Comparison of ENCODE assay signal across 9 cellular contexts in genomic region chr16:84548971-84549844, GRCh38. TPM values are rescaled to one million over a fixed set of nuclear protein-coding genes. Genes with fewer than 3 reads are reported as not detected.
DNase-seq lines count a peak whose midpoint lies in the region; ATAC-seq and TF ChIP-seq lines count a peak whose summit lies in the region.
"Had no signal": no experiment of that assay in that cellular context is flagged by ENCODE, and none has a peak within 500 bp of the region (broad histone marks: within the 10 kb centered on the region; RNA-seq: fewer than 3 reads in every experiment).

No MANE protein-coding gene starts in this region.

- peak; percentile 56 for ATAC-seq in esophagus mucosa

- peaks cover 65% of the 10 kb centered on the region for H3K4me1 Mint-ChIP-seq in activated CD4-positive, alpha-beta memory T cell treated with anti-CD3 and anti-CD28 coated beads for 36 hours (ENCODE audit: low read depth)

- peaks cover 4% of the 10 kb centered on the region for H3K4me1 ChIP-seq in colonic mucosa

- H3K9me3 ChIP-seq in colonic mucosa, result no peaks in the 10 kb centered on the region

- peak overlapping the region; percentile 98 for H3K27ac Mint-ChIP-seq in activated CD4-positive, alpha-beta memory T cell treated with anti-CD3 and anti-CD28 coated beads for 36 hours

- peak overlapping the region in 1 of 2 donors; percentile 34 for H3K9ac ChIP-seq in colonic mucosa (ENCODE audit: low read depth in 2 of 2, low read length in 2 of 2)

- H3K36me3 Mint-ChIP-seq in activated CD4-positive, alpha-beta memory T cell treated with anti-CD3 and anti-CD28 coated beads for 36 hours, result peaks cover 9% of the 10 kb centered on the region

- TF ChIP-seq CTCF in colonic mucosa (IDR thresholded peaks at IDR 0.05), result no peak

- H3K27ac ChIP-seq in colonic mucosa, result no peak overlapping the region

- CTCF ChIA-PET in activated CD4-positive, alpha-beta memory T cell treated with anti-CD3 and anti-CD28 coated beads for 36 hours (lab: Charles Lee), result interaction anchor here (0.6 to 2.0 kb wide), 6 partner anchors 35 to 621 kb away, joined by 3 to 6 read pairs (median 4); no protein-coding TSS in a partner anchor

- peak overlapping the region; percentile 27 for H3K4me3 ChIP-seq in Jurkat, Clone E6-1 (ENCODE audit: low read length)
- no peak overlapping the region for H3K4me3 ChIP-seq in colonic mucosa

- H3K27me3 Mint-ChIP-seq in activated CD4-positive, alpha-beta memory T cell treated with anti-CD3 and anti-CD28 coated beads for 36 hours, result no peaks in the 10 kb centered on the region

- POLR2A ChIA-PET in activated CD4-positive, alpha-beta memory T cell treated with anti-CD3 and anti-CD28 coated beads for 36 hours (lab: Charles Lee), result interaction anchor here (0.6 to 2.6 kb wide), 11 partner anchors 11 to 506 kb away, joined by 3 to 10 read pairs (median 5); no protein-coding TSS in a partner anchor

- DNase-seq in Jurkat, Clone E6-1 (ENCODE audit: low read depth, low spot score), result peak; percentile 27
- peak; percentile 68 for DNase-seq in activated CD4-positive, alpha-beta memory T cell treated with anti-CD3 and anti-CD28 coated beads for 36 hours
- DNase-seq in stimulated activated CD4-positive, alpha-beta T cell treated with anti-CD3 and anti-CD28 coated beads, Interleukin-15, amount 100 ng/mL, for 1 hour (ENCODE audit: low read depth in 1 of 2, low spot score in 1 of 2), result peak; percentile 19 to 32
- DNase-seq in epidermal melanocyte (ENCODE audit: insufficient read length, low spot score) (no peak), SHP77 treated with DMSO at 0.1 percent for 48 hours (lab: John Stamatoyannopoulos, UW) (no peak), colonic mucosa (no peak), cerebellar nuclear complex (lab: John Stamatoyannopoulos, UW) (no peak)
- DNase-seq: SIG-M5 had no signal

- no peaks in the 10 kb centered on the region for H3K36me3 ChIP-seq in colonic mucosa

- no peaks in the 10 kb centered on the region for H3K9me3 Mint-ChIP-seq in activated CD4-positive, alpha-beta memory T cell treated with anti-CD3 and anti-CD28 coated beads for 36 hours

- intact Hi-C loops in activated CD4-positive, alpha-beta memory T cell treated with anti-CD3 and anti-CD28 coated beads for 36 hours (cut with micrococcal nuclease), result loop anchor here (1.0 kb wide), 2 partner anchors 34 to 51 kb away; no protein-coding TSS in a partner anchor
- intact Hi-C loops in colonic mucosa (cut with DNase I), result no loop called here

- H3K27me3 ChIP-seq in colonic mucosa, result no peaks in the 10 kb centered on the region

- H3K4me3 Mint-ChIP-seq in activated CD4-positive, alpha-beta memory T cell treated with anti-CD3 and anti-CD28 coated beads for 36 hours, result peak overlapping the region; percentile 86

RNA-seq across cellular contexts. Expression of gene MEAK7, which starts 44.7 kb away (rescaled TPM):
- polyA plus RNA-seq in Jurkat, Clone E6-1 (2012; ENCODE audit: insufficient read depth, insufficient read length), result 7.7 TPM
- total RNA-seq in activated CD4-positive, alpha-beta memory T cell treated with anti-CD3 and anti-CD28 coated beads for 36 hours, result 10 to 100 TPM; 12.9 to 13.6 TPM
- total RNA-seq in esophagus mucosa (58.3 TPM), colonic mucosa (10 to 100 TPM; 17.0 to 23.4 TPM)

Comparison
In these comparisons a context has a peak if more than half of its experiments do, and no peak if none do; other contexts are left out.
1. DNase-seq: peak in Jurkat, Clone E6-1 (single experiment), activated CD4-positive, alpha-beta memory T cell treated with anti-CD3 and anti-CD28 coated beads for 36 hours (single experiment) and stimulated activated CD4-positive, alpha-beta T cell treated with anti-CD3 and anti-CD28 coated beads, Interleukin-15, amount 100 ng/mL, for 1 hour (2 of 2); none in epidermal melanocyte (single experiment), SHP77 treated with DMSO at 0.1 percent for 48 hours (single experiment), colonic mucosa (single experiment) and cerebellar nuclear complex (0 of 2).